In genomic region chr2:212539145-212539880, GRCh38 we compare ENCODE assay signal across 8 cellular contexts. TPM values are rescaled to one million over a fixed set of nuclear protein-coding genes. Genes with fewer than 3 reads are reported as not detected.
DNase-seq lines count a peak whose midpoint lies in the region; ATAC-seq and TF ChIP-seq lines count a peak whose summit lies in the region.

No MANE protein-coding gene starts in this region.

- no peaks in the 10 kb centered on the region for H3K27me3 ChIP-seq in HAP-1 (ENCODE audit: low read depth)
- no peaks in the 10 kb centered on the region for H3K27me3 ChIP-seq in right atrium auricular region

- intact Hi-C loops in posterior vena cava (cut with DNase I) = no loop called here

- peak overlapping the region; percentile 56 for H3K27ac ChIP-seq in 22Rv1
- peak overlapping the region; percentile 81 to 83 for H3K27ac ChIP-seq in right atrium auricular region

- TF ChIP-seq CTCF in 22Rv1 (IDR thresholded peaks at IDR 0.05) = no peak
- TF ChIP-seq CTCF in right atrium auricular region (IDR thresholded peaks at IDR 0.05) = no peak

- no peak for ATAC-seq in activated T-helper 17 cell treated with anti-CD3 and anti-CD28 coated beads, Interleukin-2, amount 50 U/mL, for 72 hours (replicated peaks)
- ATAC-seq in HG03521 (IDR thresholded peaks at IDR 0.05; ENCODE audit: unreplicated experiment) = no peak

- in situ Hi-C loops in HAP-1 (cut with MboI; ENCODE audit: low sequenced_read_pairs) = no loop called here

- peaks cover 39% of the 10 kb centered on the region for H3K27me3 Mint-ChIP-seq in activated T-helper 17 cell treated with anti-CD3 and anti-CD28 coated beads, Interleukin-2, amount 50 U/mL, for 72 hours

- DNase-seq in HAP-1 (ENCODE audit: low spot score in 2 of 2) (peak; percentile 23 to 82), right atrium auricular region (ENCODE audit: low spot score) (no peak), posterior vena cava (ENCODE audit: low spot score) (peak; percentile 84), GF-D8 (lab: John Stamatoyannopoulos, UW) (no peak), cortex of kidney (lab: John Stamatoyannopoulos, UW) (no peak)

- H3K36me3 Mint-ChIP-seq in activated T-helper 17 cell treated with anti-CD3 and anti-CD28 coated beads, Interleukin-2, amount 50 U/mL, for 72 hours (ENCODE audit: low read depth) = peaks cover 5% of the 10 kb centered on the region

- H3K9me3 ChIP-seq in HAP-1 (no peaks in the 10 kb centered on the region), right atrium auricular region (no peaks in the 10 kb centered on the region)

- peaks cover 12% of the 10 kb centered on the region for H3K4me1 ChIP-seq in HAP-1
- peaks cover 0 to 36% of the 10 kb centered on the region in 2 donors for H3K4me1 ChIP-seq in right atrium auricular region

- H3K9me3 Mint-ChIP-seq in activated T-helper 17 cell treated with anti-CD3 and anti-CD28 coated beads, Interleukin-2, amount 50 U/mL, for 72 hours = no peaks in the 10 kb centered on the region

- peak overlapping the region; percentile 49 for H3K4me3 ChIP-seq in HAP-1
- peak overlapping the region; percentile 63 to 66 for H3K4me3 ChIP-seq in right atrium auricular region

- no peak overlapping the region for H3K27ac Mint-ChIP-seq in activated T-helper 17 cell treated with anti-CD3 and anti-CD28 coated beads, Interleukin-2, amount 50 U/mL, for 72 hours

- H3K4me3 Mint-ChIP-seq in activated T-helper 17 cell treated with anti-CD3 and anti-CD28 coated beads, Interleukin-2, amount 50 U/mL, for 72 hours = peak overlapping the region; percentile 46

- no peaks in the 10 kb centered on the region for H3K4me1 Mint-ChIP-seq in activated T-helper 17 cell treated with anti-CD3 and anti-CD28 coated beads, Interleukin-2, amount 50 U/mL, for 72 hours

- no peaks in the 10 kb centered on the region for H3K36me3 ChIP-seq in HAP-1 (replicated peaks)
- no peaks in the 10 kb centered on the region for H3K36me3 ChIP-seq in right atrium auricular region

RNA-seq across cellular contexts. Expression of gene ERBB4, which starts 0.7 kb away (rescaled TPM):
- total RNA-seq in activated T-helper 17 cell treated with anti-CD3 and anti-CD28 coated beads, Interleukin-2, amount 50 U/mL, for 72 hours = not detected
- total RNA-seq in right atrium auricular region (10 to 100 TPM; 12.4 to 22.4 TPM), posterior vena cava (1 to 10 TPM; 3.2 to 7.6 TPM)

Comparison
In these comparisons a context has a peak if more than half of its experiments do, and no peak if none do; other contexts are left out.
1. DNase-seq: peak in HAP-1 (2 of 2) and posterior vena cava (single experiment); none in right atrium auricular region (single experiment), GF-D8 (single experiment) and cortex of kidney (single experiment).
2. RNA of gene ERBB4, which starts 0.7 kb away (total RNA-seq): 12.4 to 22.4 TPM in right atrium auricular region and 3.2 to 7.6 TPM in posterior vena cava; not detected in activated T-helper 17 cell treated with anti-CD3 and anti-CD28 coated beads, Interleukin-2, amount 50 U/mL, for 72 hours; every median in the first group is over 4 times any median in the second.